ENCODE assay signal across 24 cellular contexts in the genomic region with DNA sequence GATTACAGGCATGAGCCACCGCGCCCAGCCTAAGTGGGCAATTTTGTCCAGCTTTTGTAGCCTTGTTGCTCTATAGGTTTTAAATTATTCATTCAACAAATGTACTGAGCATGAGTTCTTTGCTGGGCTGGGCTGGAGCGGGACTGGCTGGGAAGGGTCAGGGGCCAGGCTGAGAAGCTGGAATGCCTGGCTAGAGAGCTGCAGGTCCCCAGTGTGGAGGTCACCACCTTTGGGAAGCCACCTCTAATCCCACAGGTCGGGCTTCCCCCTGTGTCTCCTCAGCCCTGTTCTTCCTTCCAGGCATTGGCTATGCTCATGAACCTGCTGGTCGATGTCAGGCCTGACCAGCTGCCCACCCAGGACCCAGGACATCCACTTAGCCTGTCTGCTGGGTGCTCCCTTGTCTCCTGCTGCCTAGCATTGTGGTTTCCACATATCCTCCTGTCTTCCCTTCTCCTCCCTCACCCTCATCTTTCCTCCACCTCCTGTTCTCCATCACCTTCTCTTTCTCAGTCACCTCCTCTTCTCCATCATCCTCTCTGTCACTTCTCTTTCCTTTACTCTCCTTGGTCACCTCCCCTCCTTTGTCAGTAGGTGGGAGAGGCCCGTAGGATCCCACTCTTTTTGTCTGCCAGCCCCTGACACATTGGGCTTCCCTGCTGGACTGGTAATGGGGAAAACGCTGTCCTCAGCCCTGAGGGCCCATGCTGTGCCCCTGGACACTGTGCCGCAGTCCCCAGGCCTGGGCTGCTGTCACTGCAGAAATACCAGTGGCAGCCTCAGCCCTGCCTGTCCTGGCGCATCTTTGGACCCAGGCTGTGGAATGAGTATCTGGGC. TPM values are rescaled to one million over a fixed set of nuclear protein-coding genes. Genes with fewer than 3 reads are reported as not detected.
DNase-seq lines count a peak whose midpoint lies in the region; ATAC-seq and FAIRE-seq lines count a peak whose summit lies in the region.
"Had no signal": no experiment of that assay in that cellular context is flagged by ENCODE, and none has a peak within 500 bp of the region (broad histone marks: within the 10 kb centered on the region; RNA-seq: fewer than 3 reads in every experiment).

No MANE protein-coding gene starts in this region.

- H3K36me3 Mint-ChIP-seq in activated naive CD4-positive, alpha-beta T cell treated with anti-CD3 and anti-CD28 coated beads, Interleukin-2, amount 10 ng/mL, durations not matched to agents 7 days and 5 days: no peaks in the 10 kb centered on the region
- peaks cover 6% of the 10 kb centered on the region for H3K36me3 Mint-ChIP-seq in central memory CD8-positive, alpha-beta T cell (ENCODE audit: insufficient read depth)
- no peaks in the 10 kb centered on the region for H3K36me3 Mint-ChIP-seq in activated naive CD8-positive, alpha-beta T cell treated with anti-CD3 and anti-CD28 coated beads for 36 hours
- H3K36me3 Mint-ChIP-seq: CD14-positive monocyte, IgD-negative memory B cell had no signal

- CTCF ChIA-PET in activated naive CD4-positive, alpha-beta T cell treated with anti-CD3 and anti-CD28 coated beads, Interleukin-2, amount 10 ng/mL, durations not matched to agents 7 days and 5 days (lab: Charles Lee): no interaction called here

- no peaks in the 10 kb centered on the region for H3K9me3 Mint-ChIP-seq in activated naive CD4-positive, alpha-beta T cell treated with anti-CD3 and anti-CD28 coated beads, Interleukin-2, amount 10 ng/mL, durations not matched to agents 7 days and 5 days
- H3K9me3 Mint-ChIP-seq in central memory CD8-positive, alpha-beta T cell: no peaks in the 10 kb centered on the region
- no peaks in the 10 kb centered on the region for H3K9me3 Mint-ChIP-seq in activated naive CD8-positive, alpha-beta T cell treated with anti-CD3 and anti-CD28 coated beads for 36 hours
- H3K9me3 Mint-ChIP-seq: CD14-positive monocyte, IgD-negative memory B cell had no signal

- no peak for ATAC-seq in central memory CD8-positive, alpha-beta T cell (replicated peaks; ENCODE audit: extremely low read depth, poor library complexity, severe bottlenecking)
- ATAC-seq: Right ventricle myocardium inferior had no signal

- H3K27ac Mint-ChIP-seq in activated naive CD4-positive, alpha-beta T cell treated with anti-CD3 and anti-CD28 coated beads, Interleukin-2, amount 10 ng/mL, durations not matched to agents 7 days and 5 days: peak overlapping the region; percentile 30
- peak overlapping the region; percentile 20 for H3K27ac Mint-ChIP-seq in central memory CD8-positive, alpha-beta T cell (ENCODE audit: low read depth)
- no peak overlapping the region for H3K27ac Mint-ChIP-seq in activated naive CD8-positive, alpha-beta T cell treated with anti-CD3 and anti-CD28 coated beads for 36 hours

- no peaks in the 10 kb centered on the region for H3K4me1 Mint-ChIP-seq in activated naive CD4-positive, alpha-beta T cell treated with anti-CD3 and anti-CD28 coated beads, Interleukin-2, amount 10 ng/mL, durations not matched to agents 7 days and 5 days
- no peaks in the 10 kb centered on the region for H3K4me1 Mint-ChIP-seq in central memory CD8-positive, alpha-beta T cell
- H3K4me1 Mint-ChIP-seq in activated naive CD8-positive, alpha-beta T cell treated with anti-CD3 and anti-CD28 coated beads for 36 hours: no peaks in the 10 kb centered on the region
- H3K4me1 Mint-ChIP-seq: CD14-positive monocyte had no signal

- H3K4me3 Mint-ChIP-seq in activated naive CD4-positive, alpha-beta T cell treated with anti-CD3 and anti-CD28 coated beads, Interleukin-2, amount 10 ng/mL, durations not matched to agents 7 days and 5 days: no peak overlapping the region
- no peak overlapping the region for H3K4me3 Mint-ChIP-seq in central memory CD8-positive, alpha-beta T cell
- no peak overlapping the region for H3K4me3 Mint-ChIP-seq in activated naive CD8-positive, alpha-beta T cell treated with anti-CD3 and anti-CD28 coated beads for 36 hours
- H3K4me3 Mint-ChIP-seq: CD14-positive monocyte, IgD-negative memory B cell had no signal

- no peak for DNase-seq in activated naive CD4-positive, alpha-beta T cell treated with anti-CD3 and anti-CD28 coated beads, Interleukin-2, amount 10 ng/mL, durations not matched to agents 7 days and 5 days
- no peak for DNase-seq in activated naive CD4-positive, alpha-beta T cell treated with anti-CD3 and anti-CD28 coated beads, Interleukin-2, amount 50 U/mL, for 16 hours
- DNase-seq in central memory CD8-positive, alpha-beta T cell (ENCODE audit: low spot score in 2 of 2): no peak
- peak; percentile 55 for DNase-seq in mesenteric fat pad (ENCODE audit: low spot score)
- no peak for DNase-seq in activated naive CD8-positive, alpha-beta T cell treated with anti-CD3 and anti-CD28 coated beads for 36 hours
- no peak for DNase-seq in SW480 (ENCODE audit: low spot score)
- no peak for DNase-seq in GM19239 (ENCODE audit: insufficient read length, low spot score)
- no peak for DNase-seq in RCC 7860 (ENCODE audit: low spot score)
- DNase-seq: DMS53, EL, GF-D8, GOT3, Karpas-422, NCI-H1105 treated with DMSO at 0.1 percent for 48 hours, NCI-H2081, NCI-H2171, NCI-H345, NCI-H524, NCI-H774 had no signal

- FAIRE-seq in GM19239 (lab: Jason Lieb, UNC): no peak
- no peak for FAIRE-seq in RCC 7860 (lab: Jason Lieb, UNC)
- FAIRE-seq: D721Med, HTR-8/SVneo had no signal

- H3K27me3 Mint-ChIP-seq in activated naive CD4-positive, alpha-beta T cell treated with anti-CD3 and anti-CD28 coated beads, Interleukin-2, amount 10 ng/mL, durations not matched to agents 7 days and 5 days: peaks cover 9% of the 10 kb centered on the region
- H3K27me3 Mint-ChIP-seq in central memory CD8-positive, alpha-beta T cell: peaks cover 7% of the 10 kb centered on the region
- H3K27me3 Mint-ChIP-seq in activated naive CD8-positive, alpha-beta T cell treated with anti-CD3 and anti-CD28 coated beads for 36 hours: no peaks in the 10 kb centered on the region

RNA-seq across cellular contexts. Expression of gene SERINC2, which starts 23.8 kb away (rescaled TPM):
- total RNA-seq in mesenteric fat pad: 10.0 TPM
- total RNA-seq in activated naive CD8-positive, alpha-beta T cell treated with anti-CD3 and anti-CD28 coated beads for 36 hours: under 1 TPM in 1 of 2 experiments, not detected in 1; 0.16 TPM
